ENCODE assay signal across 21 cellular contexts in genomic region chr3:75180945-75181298, GRCh38.
"Had no signal": no experiment of that assay in that cellular context is flagged by ENCODE, and none has a peak within 500 bp of the region (broad histone marks: within the 10 kb centered on the region; RNA-seq: fewer than 3 reads in every experiment).

No MANE protein-coding gene starts in this region.

- ATAC-seq: activated CD8-positive, alpha-beta T cell treated with anti-CD3 and anti-CD28 coated beads, Interleukin-2, amount 10 ng/mL, durations not matched to agents 7 days and 5 days; activated naive CD8-positive, alpha-beta T cell treated with anti-CD3 and anti-CD28 coated beads, Interleukin-2, amount 50 U/mL, for 24 hours; activated T-cell treated with anti-CD3 and anti-CD28 coated beads, Interleukin-2, amount 50 U/mL, for 4 hours; left lobe of liver; stimulated activated naive B cell treated with anti-CD40 and anti-IgM and Interleukin-4, amounts not matched to agents 10 μg/mL and 1 μg/mL and 100 μg/mL, for 72 hours had no signal

- H3K36me3 ChIP-seq: sigmoid colon, spleen had no signal

- H3K9me3 ChIP-seq: sigmoid colon, spleen had no signal

- H3K4me3 ChIP-seq: sigmoid colon, spleen had no signal

- H3K27me3 ChIP-seq: sigmoid colon, spleen had no signal

- DNase-seq: activated CD4-positive, alpha-beta T cell treated with anti-CD3 and anti-CD28 coated beads, Interleukin-2, amount 10 ng/mL, durations not matched to agents 24 days and 14 days; activated CD8-positive, alpha-beta memory T cell treated with anti-CD3 and anti-CD28 coated beads, Interleukin-2, amount 50 U/mL, for 4 hours; activated CD8-positive, alpha-beta T cell treated with anti-CD3 and anti-CD28 coated beads, Interleukin-2, amount 10 ng/mL, durations not matched to agents 7 days and 5 days; activated effector memory CD4-positive, alpha-beta T cell treated with Interleukin-2 at 50 U/mL for 16 hours; activated naive CD4-positive, alpha-beta T cell treated with anti-CD3 and anti-CD28 coated beads, Interleukin-2, amount 10 ng/mL, durations not matched to agents 7 days and 5 days; activated naive CD8-positive, alpha-beta T cell treated with anti-CD3 and anti-CD28 coated beads, Interleukin-2, amount 50 U/mL, for 24 hours; activated T-cell treated with anti-CD3 and anti-CD28 coated beads, Interleukin-2, amount 50 U/mL, for 4 hours; anterior cingulate cortex; cerebellar nuclear complex; cortex of kidney; erythroblast; head of caudate nucleus; midbrain; nephron progenitor cell; nucleus accumbens; posterior cingulate gyrus; sigmoid colon; spleen; stimulated activated naive B cell treated with anti-CD40 and anti-IgM and Interleukin-4, amounts not matched to agents 10 μg/mL and 1 μg/mL and 100 μg/mL, for 72 hours; T1000 had no signal

- H3K27ac ChIP-seq: sigmoid colon, spleen had no signal

- H3K4me1 ChIP-seq: sigmoid colon, spleen had no signal
